In genomic region chr5:108727154-108727638, GRCh38 we compare ENCODE assay signal across 8 cellular contexts. TPM values are rescaled to one million over a fixed set of nuclear protein-coding genes. Genes with fewer than 3 reads are reported as not detected.
DNase-seq lines count a peak whose midpoint lies in the region; ATAC-seq and TF ChIP-seq lines count a peak whose summit lies in the region.

No MANE protein-coding gene starts in this region.

- H3K27me3 ChIP-seq in left lung (no peaks in the 10 kb centered on the region), thoracic aorta (replicated peaks; ENCODE audit: insufficient read depth) (no peaks in the 10 kb centered on the region)

- H3K27ac Mint-ChIP-seq in central memory CD8-positive, alpha-beta T cell (ENCODE audit: low read depth), result peak overlapping the region; percentile 21

- intact Hi-C loops in left lung (cut with DNase I), result no loop called here

- peak overlapping the region; percentile 77 for H3K4me3 Mint-ChIP-seq in central memory CD8-positive, alpha-beta T cell

- no peaks in the 10 kb centered on the region for H3K36me3 ChIP-seq in left lung
- no peaks in the 10 kb centered on the region for H3K36me3 ChIP-seq in thoracic aorta

- TF ChIP-seq CTCF in left lung (IDR thresholded peaks at IDR 0.05), result no peak
- no peak for TF ChIP-seq CTCF in thoracic aorta (IDR thresholded peaks at IDR 0.05)

- H3K27me3 Mint-ChIP-seq in central memory CD8-positive, alpha-beta T cell, result no peaks in the 10 kb centered on the region

- no peaks in the 10 kb centered on the region for H3K9me3 Mint-ChIP-seq in central memory CD8-positive, alpha-beta T cell

- H3K4me1 ChIP-seq in left lung, result peaks cover 0 to 22% of the 10 kb centered on the region in 2 donors
- peaks cover 3 to 17% of the 10 kb centered on the region in 2 donors for H3K4me1 ChIP-seq in thoracic aorta (ENCODE audit: control insufficient read depth in 1 of 2, low read depth in 2 of 2)

- peaks cover 3% of the 10 kb centered on the region for H3K36me3 Mint-ChIP-seq in central memory CD8-positive, alpha-beta T cell (ENCODE audit: insufficient read depth)

- peak overlapping the region; percentile 94 to 96 for H3K27ac ChIP-seq in left lung
- H3K27ac ChIP-seq in thoracic aorta, result peak overlapping the region; percentile 84 to 88

- H3K4me1 Mint-ChIP-seq in central memory CD8-positive, alpha-beta T cell, result peaks cover 24% of the 10 kb centered on the region

- H3K9me3 ChIP-seq in left lung, result no peaks in the 10 kb centered on the region
- no peaks in the 10 kb centered on the region for H3K9me3 ChIP-seq in thoracic aorta

- peak; percentile 51 for DNase-seq in NCI-H82 (lab: John Stamatoyannopoulos, UW)
- DNase-seq in NCI-H82 treated with DMSO at 0.1 percent for 48 hours (lab: John Stamatoyannopoulos, UW; ENCODE audit: unreplicated experiment), result no peak
- peak; percentile 25 for DNase-seq in NCI-H774 (lab: John Stamatoyannopoulos, UW)
- DNase-seq in central memory CD8-positive, alpha-beta T cell (ENCODE audit: low spot score in 2 of 2), result no peak
- peak in 1 of 2 donors; percentile 49 for DNase-seq in left lung
- no peak for DNase-seq in thoracic aorta (ENCODE audit: low spot score)
- no peak for DNase-seq in NK-92 treated with Interleukin-12 subunit alpha and Interleukin-12 subunit beta, amount 100 ng/mL, for 24 hours (lab: John Stamatoyannopoulos, UW)

- H3K4me3 ChIP-seq in left lung, result peak overlapping the region; percentile 58 to 80
- H3K4me3 ChIP-seq in thoracic aorta, result peak overlapping the region; percentile 82

- no peak for ATAC-seq in central memory CD8-positive, alpha-beta T cell (replicated peaks; ENCODE audit: extremely low read depth, poor library complexity, severe bottlenecking)
- peak; percentile 59 for ATAC-seq in left lung
- ATAC-seq in thoracic aorta (ENCODE audit: insufficient number of reproducible peaks, low FRiP score, low read depth), result no peak
- no peak for ATAC-seq in HG03565 (IDR thresholded peaks at IDR 0.05; ENCODE audit: unreplicated experiment)

RNA-seq across cellular contexts. Expression of gene FER, which starts 20.5 kb away (rescaled TPM):
- total RNA-seq in left lung (10 to 100 TPM; 26.0 to 27.0 TPM), thoracic aorta (10 to 100 TPM; 15.6 to 38.1 TPM)

Comparison
In these comparisons a context has a peak if more than half of its experiments do, and no peak if none do; other contexts are left out.
1. DNase-seq: peak in NCI-H82 (single experiment) and NCI-H774 (single experiment); none in NCI-H82 treated with DMSO at 0.1 percent for 48 hours (single experiment), central memory CD8-positive, alpha-beta T cell (0 of 2), thoracic aorta (single experiment) and NK-92 treated with Interleukin-12 subunit alpha and Interleukin-12 subunit beta, amount 100 ng/mL, for 24 hours (single experiment).